8 cellular contexts compared by ENCODE assay signal in the genomic region with DNA sequence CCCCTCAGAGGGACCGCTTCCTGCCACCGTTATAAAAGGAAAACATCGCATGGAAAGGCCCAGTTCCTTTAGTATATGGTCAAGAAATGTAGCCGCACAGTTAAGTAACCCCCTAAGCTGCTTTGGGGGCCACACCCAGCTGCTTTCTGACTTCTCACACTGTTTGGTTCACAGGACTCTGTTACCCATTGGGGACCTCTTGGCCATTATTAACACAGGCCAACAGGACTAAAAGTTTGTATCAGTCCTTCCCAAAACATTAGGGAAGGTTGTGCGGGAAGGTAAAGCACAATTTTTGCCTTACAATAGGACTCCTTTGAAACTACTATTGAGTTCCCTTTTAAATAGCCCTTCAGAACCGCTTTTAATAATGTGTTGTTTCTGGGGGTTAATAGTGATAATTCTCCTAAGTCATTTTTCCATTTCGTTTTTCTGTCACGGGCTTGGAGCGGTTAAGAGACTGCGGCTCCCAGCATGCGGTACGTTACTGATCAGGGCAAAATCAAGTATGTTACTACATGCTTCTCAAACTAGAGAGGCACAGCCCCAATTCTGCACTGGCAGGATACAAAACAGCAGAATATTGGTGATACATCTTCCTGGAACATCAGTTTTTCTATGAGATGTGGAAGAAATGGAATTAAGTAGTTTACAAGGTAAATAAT.
DNase-seq lines count a peak whose midpoint lies in the region; ATAC-seq lines count a peak whose summit lies in the region.

No MANE protein-coding gene starts in this region.

- H3K27ac ChIP-seq in epithelial cell of prostate (peak overlapping the region; percentile 35), rectal smooth muscle tissue (ENCODE audit: low read depth, low read length) (peak overlapping the region; percentile 96)

- H3K27me3 ChIP-seq in rectal smooth muscle tissue (ENCODE audit: control insufficient read depth, insufficient read depth, low read length): no peaks in the 10 kb centered on the region

- peaks cover 4% of the 10 kb centered on the region for H3K4me1 ChIP-seq in rectal smooth muscle tissue (ENCODE audit: control insufficient read depth, insufficient read depth, low read length)

- H3K9ac ChIP-seq in rectal smooth muscle tissue (ENCODE audit: low read length): peak overlapping the region; percentile 84

- peak overlapping the region; percentile 90 for H3K4me3 ChIP-seq in rectal smooth muscle tissue (ENCODE audit: low read length)

- in situ Hi-C loops in KBM-7 (cut with MboI; ENCODE audit: low pct_unique_long_range_greater_than_20kb, low sequenced_read_pairs): no loop called here

- ATAC-seq in GM19438 (IDR thresholded peaks at IDR 0.05; ENCODE audit: low read depth, unreplicated experiment) (peak; percentile 1), HG02970 (IDR thresholded peaks at IDR 0.05; ENCODE audit: low FRiP score, unreplicated experiment) (no peak), GM21723 (IDR thresholded peaks at IDR 0.05; ENCODE audit: unreplicated experiment) (no peak)

- DNase-seq in OCI-M1 (lab: John Stamatoyannopoulos, UW) (peak; percentile 44), epithelial cell of prostate (ENCODE audit: low read depth, low spot score) (no peak), COLO668 (lab: John Stamatoyannopoulos, UW; ENCODE audit: unreplicated experiment) (no peak), KBM-7 (no peak)

- peaks cover 3% of the 10 kb centered on the region for H3K36me3 ChIP-seq in rectal smooth muscle tissue (ENCODE audit: control insufficient read depth, insufficient read depth, low read length)
